ENCODE assay signal across 1 cellular context in genomic region chr6:167710521-167710920, GRCh38.
TF ChIP-seq lines count a peak whose summit lies in the region.

No MANE protein-coding gene starts in this region.

TF ChIP-seq in GM23338, 12 proteins besides CTCF, POLR2A, EP300 and RAD21 (continued from another document):
- no peak for TF ChIP-seq ZNF331 (CRISPR knock-in tag; IDR thresholded peaks at IDR 0.05; ENCODE audit: low read depth)
